9 cellular contexts compared by ENCODE assay signal in genomic region chr1:156707486-156708244, GRCh38.
A peak's percentile ranks its signal among the peaks of the same experiment; 100 is the strongest.
DNase-seq lines count a peak whose midpoint lies in the region; ATAC-seq lines count a peak whose summit lies in the region.
"Had no signal": no experiment of that assay in that cellular context is flagged by ENCODE, and none has a peak within 500 bp of the region (broad histone marks: within the 10 kb centered on the region; RNA-seq: fewer than 3 reads in every experiment).

No MANE protein-coding gene starts in this region.

- no peaks in the 10 kb centered on the region for H3K36me3 ChIP-seq in rectal smooth muscle tissue (ENCODE audit: control insufficient read depth, insufficient read depth, low read length)

- peak overlapping the region; percentile 86 for H3K27ac ChIP-seq in rectal smooth muscle tissue (ENCODE audit: low read depth, low read length)

- no peak overlapping the region for H3K4me3 ChIP-seq in rectal smooth muscle tissue (ENCODE audit: low read length)

- ATAC-seq in HG03520 (IDR thresholded peaks at IDR 0.05; ENCODE audit: unreplicated experiment): no peak
- ATAC-seq: activated naive CD8-positive, alpha-beta T cell treated with anti-CD3 and anti-CD28 coated beads, Interleukin-2, amount 50 U/mL, for 24 hours had no signal

- H3K9ac ChIP-seq in rectal smooth muscle tissue (ENCODE audit: low read length): no peak overlapping the region

- H3K4me1 ChIP-seq in rectal smooth muscle tissue (ENCODE audit: control insufficient read depth, insufficient read depth, low read length): peaks cover 44% of the 10 kb centered on the region

- DNase-seq in HCEC 1CT (peak; percentile 58), dedifferentiated amniotic fluid mesenchymal stem cell (ENCODE audit: extremely low spot score) (peak; percentile 75), OCI-M1 (lab: John Stamatoyannopoulos, UW) (no peak)
- DNase-seq in stimulated activated CD4-positive, alpha-beta T cell treated with anti-CD3 and anti-CD28 coated beads, Interleukin-12 subunit alpha, Interleukin-12 subunit beta, amount 100 ng/mL, for 4 hours: no peak
- DNase-seq: activated naive CD8-positive, alpha-beta T cell treated with anti-CD3 and anti-CD28 coated beads, Interleukin-2, amount 50 U/mL, for 24 hours; NCI-H345; stimulated activated naive CD4-positive, alpha-beta T cell treated with Interleukin-2 at 50 U/mL for 16 hours had no signal

- H3K27me3 ChIP-seq in rectal smooth muscle tissue (ENCODE audit: control insufficient read depth, insufficient read depth, low read length): peaks cover 15% of the 10 kb centered on the region

Comparison
In these comparisons a context has a peak if more than half of its experiments do, and no peak if none do; other contexts are left out.
1. DNase-seq: peak in HCEC 1CT (single experiment) and dedifferentiated amniotic fluid mesenchymal stem cell (single experiment); none in OCI-M1 (single experiment) and stimulated activated CD4-positive, alpha-beta T cell treated with anti-CD3 and anti-CD28 coated beads, Interleukin-12 subunit alpha, Interleukin-12 subunit beta, amount 100 ng/mL, for 4 hours (single experiment).